ENCODE assay signal across 1 cellular context in genomic region chr5:151239237-151239861, GRCh38.
TF ChIP-seq lines count a peak whose summit lies in the region.

No MANE protein-coding gene starts in this region.

TF ChIP-seq in GM23338, 12 proteins besides CTCF, POLR2A, EP300 and RAD21 (continued from another document):
- TF ChIP-seq ZNF462 (CRISPR knock-in tag; IDR thresholded peaks at IDR 0.05) (no peak), STAT1 (IDR thresholded peaks at IDR 0.05; ENCODE audit: unreplicated experiment) (no peak), EZH2phosphoT487 (IDR thresholded peaks at IDR 0.05; ENCODE audit: unreplicated experiment) (no peak), ZNF331 (CRISPR knock-in tag; IDR thresholded peaks at IDR 0.05; ENCODE audit: low read depth) (no peak), JUNB (IDR thresholded peaks at IDR 0.05; ENCODE audit: unreplicated experiment) (no peak), EZH2 (IDR thresholded peaks at IDR 0.05; ENCODE audit: low read depth, unreplicated experiment) (no peak), ZNF114 (CRISPR knock-in tag; IDR thresholded peaks at IDR 0.05) (no peak), POLR2AphosphoS5 (IDR thresholded peaks at IDR 0.05; ENCODE audit: low read depth) (no peak)
